Comparison of ENCODE assay signal across 7 cellular contexts in genomic region chr3:84304214-84304613, GRCh38.
"Had no signal": no experiment of that assay in that cellular context is flagged by ENCODE, and none has a peak within 500 bp of the region (broad histone marks: within the 10 kb centered on the region; RNA-seq: fewer than 3 reads in every experiment).

No MANE protein-coding gene starts in this region.

- H3K9ac ChIP-seq: GM23248 had no signal

- H2AFZ ChIP-seq: GM23248 had no signal

- H3K4me3 ChIP-seq: GM23248 had no signal

- H3K27ac Mint-ChIP-seq: H9 had no signal

- H3K9me3 Mint-ChIP-seq: H9 had no signal

- H3K4me1 Mint-ChIP-seq: H9 had no signal

- FAIRE-seq: H54, HTR-8/SVneo had no signal

- H3K27ac ChIP-seq: GM23248 had no signal

- DNase-seq: GM23248, GOT3, H9, HCEC 1CT, IMR-90 had no signal

- H3K4me3 Mint-ChIP-seq: H9 had no signal
